Comparison of ENCODE assay signal across 30 cellular contexts in genomic region chr16:26269663-26270062, GRCh38.
"Had no signal": no experiment of that assay in that cellular context is flagged by ENCODE, and none has a peak within 500 bp of the region (broad histone marks: within the 10 kb centered on the region; RNA-seq: fewer than 3 reads in every experiment).

No MANE protein-coding gene starts in this region.

- H3K27ac Mint-ChIP-seq: activated naive CD4-positive, alpha-beta T cell treated with anti-CD3 and anti-CD28 coated beads, Interleukin-2, amount 50 U/mL, for 24 hours; activated T-cell treated with anti-CD3 and anti-CD28 coated beads, Interleukin-2, amount 50 U/mL, for 24 hours; brain had no signal

- H3K4me3 Mint-ChIP-seq: activated naive CD4-positive, alpha-beta T cell treated with anti-CD3 and anti-CD28 coated beads, Interleukin-2, amount 50 U/mL, for 24 hours; activated T-cell treated with anti-CD3 and anti-CD28 coated beads, Interleukin-2, amount 50 U/mL, for 24 hours; brain; neural crest cell had no signal

- H3K9me3 Mint-ChIP-seq: activated naive CD4-positive, alpha-beta T cell treated with anti-CD3 and anti-CD28 coated beads, Interleukin-2, amount 50 U/mL, for 24 hours had no signal

- DNase-seq: activated CD4-positive, alpha-beta T cell treated with anti-CD3 and anti-CD28 coated beads for 48 hours; activated CD4-positive, alpha-beta T cell treated with anti-CD3 and anti-CD28 coated beads, Interleukin-2, amount 50 U/mL, for 48 hours; activated CD8-positive, alpha-beta memory T cell treated with anti-CD3 and anti-CD28 coated beads, Interleukin-2, amount 50 U/mL, for 48 hours; activated T-cell treated with anti-CD3 and anti-CD28 coated beads, Interleukin-2, amount 50 U/mL, for 24 hours; cerebellar nuclear complex; colonic mucosa; effector CD8-positive, alpha-beta T cell; esophagus squamous epithelium; foreskin melanocyte; heart right ventricle; midbrain; naive thymus-derived CD4-positive, alpha-beta T cell; nucleus accumbens; pancreas; retina; stimulated activated CD4-positive, alpha-beta T cell treated with anti-CD3 and anti-CD28 coated beads, Interleukin-12 subunit alpha, Interleukin-12 subunit beta, amount 100 ng/mL, for 4 hours; stimulated activated CD4-positive, alpha-beta T cell treated with anti-CD3 and anti-CD28 coated beads, Interleukin-4, amount 100 ng/mL, for 1 hour; stimulated activated naive CD8-positive, alpha-beta T cell treated with anti-CD3 and anti-CD28 coated beads, Interleukin-15, Interleukin-2, amounts not matched to agents 100 U/mL and 50 U/mL, for 24 hours; testis; transverse colon; WERI-Rb-1 had no signal

- H3K4me1 ChIP-seq: ascending aorta, colonic mucosa, esophagus squamous epithelium, heart right ventricle, pancreas, prostate gland, testis, transverse colon had no signal

- H3K4me3 ChIP-seq: ascending aorta, cardiac muscle cell, colonic mucosa, esophagus squamous epithelium, heart right ventricle, pancreas, prostate gland, skin epidermis, testis, transverse colon had no signal

- H3K27me3 Mint-ChIP-seq: activated naive CD4-positive, alpha-beta T cell treated with anti-CD3 and anti-CD28 coated beads, Interleukin-2, amount 50 U/mL, for 24 hours; activated T-cell treated with anti-CD3 and anti-CD28 coated beads, Interleukin-2, amount 50 U/mL, for 24 hours; brain; naive thymus-derived CD4-positive, alpha-beta T cell had no signal

- H3K4me1 Mint-ChIP-seq: brain, neural crest cell had no signal

- H3K36me3 ChIP-seq: ascending aorta, cardiac muscle cell, colonic mucosa, esophagus squamous epithelium, heart right ventricle, pancreas, prostate gland, transverse colon, WERI-Rb-1 had no signal

- ATAC-seq: activated CD4-positive, CD25-positive, alpha-beta regulatory T cell treated with anti-CD3 and anti-CD28 coated beads, Interleukin-2, amount 50 U/mL, for 24 hours; heart right ventricle; naive thymus-derived CD4-positive, alpha-beta T cell; pancreas; sciatic nerve; stimulated activated naive CD8-positive, alpha-beta T cell treated with anti-CD3 and anti-CD28 coated beads, Interleukin-15, Interleukin-2, amounts not matched to agents 100 U/mL and 50 U/mL, for 24 hours had no signal

- H3K36me3 Mint-ChIP-seq: activated naive CD4-positive, alpha-beta T cell treated with anti-CD3 and anti-CD28 coated beads, Interleukin-2, amount 50 U/mL, for 24 hours; brain; naive thymus-derived CD4-positive, alpha-beta T cell had no signal

- H3K27me3 ChIP-seq: ascending aorta, cardiac muscle cell, colonic mucosa, esophagus squamous epithelium, heart right ventricle, testis, transverse colon had no signal

- H3K9me3 ChIP-seq: ascending aorta, colonic mucosa, esophagus squamous epithelium, pancreas, prostate gland, testis, transverse colon had no signal
